ENCODE assay signal across 19 cellular contexts in the genomic region with DNA sequence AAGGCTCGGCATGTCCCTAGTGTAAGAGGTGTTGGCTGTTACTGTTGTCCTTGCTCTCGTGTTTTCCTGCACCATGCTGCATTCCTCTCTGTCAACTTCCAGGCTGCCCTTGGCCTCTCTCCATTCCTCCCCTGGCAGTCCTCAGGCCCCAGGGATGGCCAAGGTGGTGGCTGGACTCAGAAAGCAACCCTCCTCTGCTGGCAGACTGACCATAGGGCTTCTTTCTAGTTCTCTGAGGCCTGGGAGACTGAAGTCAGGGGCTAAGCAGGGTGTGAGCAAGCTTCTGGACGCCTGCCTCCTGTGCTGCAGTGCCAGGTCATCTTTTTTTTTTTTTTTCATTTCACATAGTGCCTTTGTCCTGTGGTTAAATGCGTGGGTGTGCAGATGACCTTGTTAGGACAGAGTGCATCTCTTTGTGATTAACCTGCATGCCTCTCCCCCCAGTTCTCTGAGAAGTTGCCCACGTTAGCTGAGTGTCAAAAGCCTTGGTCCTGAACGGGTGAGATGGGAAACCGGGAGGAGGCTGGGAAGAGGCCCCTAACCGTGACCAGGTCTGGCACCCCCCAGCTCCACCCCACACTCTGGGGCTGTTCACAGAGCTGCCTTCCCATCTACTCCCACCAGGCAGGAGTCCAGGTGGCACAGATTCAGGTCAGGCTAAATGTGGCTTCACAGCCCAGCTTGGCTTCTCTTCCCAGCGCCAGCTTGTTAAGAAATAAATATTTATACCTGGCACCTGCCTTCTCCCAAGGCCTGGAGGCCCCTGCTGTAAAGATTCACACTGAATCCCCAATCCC.
DNase-seq lines count a peak whose midpoint lies in the region; ATAC-seq, FAIRE-seq and TF ChIP-seq lines count a peak whose summit lies in the region.
"Had no signal": no experiment of that assay in that cellular context is flagged by ENCODE, and none has a peak within 500 bp of the region (broad histone marks: within the 10 kb centered on the region; RNA-seq: fewer than 3 reads in every experiment).

No MANE protein-coding gene starts in this region.

- TF ChIP-seq RAD21 in liver (IDR thresholded peaks at IDR 0.05) (no peak), HepG2 (CRISPR knock-in tag; IDR thresholded peaks at IDR 0.05) (no peak), K562 (CRISPR knock-in tag; conservative IDR thresholded peaks at IDR 0.05 in 1 of 2, IDR thresholded peaks at IDR 0.05 in 1 of 2) (no peak)

- peaks cover 0 to 4% (median 0%) of the 10 kb centered on the region in 4 donors for H3K27me3 ChIP-seq in liver (ENCODE audit: control insufficient read depth in 4 of 4, insufficient read depth in 4 of 4, low read length in 3 of 4)
- peaks cover 2 to 22% of the 10 kb centered on the region in 2 experiments; a peak in 4 of 5 replicates for H3K27me3 ChIP-seq in HepG2 (ENCODE audit: control insufficient read depth in 1 of 2, insufficient read depth in 2 of 2, low read length in 2 of 2)
- peaks cover 0 to 47% of the 10 kb centered on the region in 2 experiments; a peak in 2 of 5 replicates for H3K27me3 ChIP-seq in K562 (ENCODE audit: control insufficient read depth in 2 of 2, insufficient read depth in 2 of 2, low read length in 2 of 2)
- H3K27me3 ChIP-seq: vagina had no signal

- no peaks in the 10 kb centered on the region for H3K9me3 Mint-ChIP-seq in activated T-cell treated with anti-CD3 and anti-CD28 coated beads, Interleukin-2, amount 50 U/mL, for 4 hours
- H3K9me3 Mint-ChIP-seq: activated T-helper 1 cell treated with anti-CD3 and anti-CD28 coated beads, Interleukin-12 subunit alpha, Interleukin-12 subunit beta, Interleukin-2, Interleukin-4 antibody, amounts not matched to agents 30 ng/mL and 10 ng/mL and 1 ng/mL, durations not matched to agents 14 hours and 24 hours and 36 hours; CD8-positive, alpha-beta memory T cell had no signal

- CTCF ChIA-PET in HepG2 (lab: Yijun Ruan, JAX; ENCODE audit: low intra/inter-chr PET ratio, low total read pairs) (no interaction called here), K562 (lab: Yijun Ruan, JAX; ENCODE audit: low intra/inter-chr PET ratio) (no interaction called here)

- H3K36me3 ChIP-seq in liver (ENCODE audit: control insufficient read depth in 4 of 4, insufficient read depth in 3 of 4, low read depth in 1 of 4, low read length in 3 of 4) = no peaks in the 10 kb centered on the region
- no peaks in the 10 kb centered on the region for H3K36me3 ChIP-seq in HepG2 (replicated peaks in 1 of 2; ENCODE audit: control insufficient read depth in 1 of 2, insufficient read depth in 2 of 2, low read length in 2 of 2)
- no peaks in the 10 kb centered on the region for H3K36me3 ChIP-seq in K562 (ENCODE audit: control insufficient read depth, insufficient read depth, low read length)
- H3K36me3 ChIP-seq: colonic mucosa, vagina had no signal

- peaks cover 24% of the 10 kb centered on the region for H3K27me3 Mint-ChIP-seq in activated T-cell treated with anti-CD3 and anti-CD28 coated beads, Interleukin-2, amount 50 U/mL, for 4 hours (ENCODE audit: low read depth)

- 35% methylated on average over 9 of the region's 9 CpGs for WGBS in liver
- WGBS in HepG2 (ENCODE audit: low lambda C conversion rate) = 9% methylated on average over 9 of the region's 9 CpGs
- WGBS in K562 (ENCODE audit: insufficient coverage, low coverage, missing lambda C conversion rate) = 2% methylated on average over 7 of the region's 9 CpGs

- peaks cover 5% of the 10 kb centered on the region for H3K4me1 Mint-ChIP-seq in activated T-cell treated with anti-CD3 and anti-CD28 coated beads, Interleukin-2, amount 50 U/mL, for 4 hours (ENCODE audit: low read depth)

- H3K4me3 Mint-ChIP-seq in activated T-cell treated with anti-CD3 and anti-CD28 coated beads, Interleukin-2, amount 50 U/mL, for 4 hours = no peak overlapping the region
- H3K4me3 Mint-ChIP-seq: activated T-helper 1 cell treated with anti-CD3 and anti-CD28 coated beads, Interleukin-12 subunit alpha, Interleukin-12 subunit beta, Interleukin-2, Interleukin-4 antibody, amounts not matched to agents 30 ng/mL and 10 ng/mL and 1 ng/mL, durations not matched to agents 14 hours and 24 hours and 36 hours; CD8-positive, alpha-beta memory T cell had no signal

- no peaks in the 10 kb centered on the region for H3K9me3 ChIP-seq in liver (ENCODE audit: control insufficient read depth in 4 of 4, low read length in 3 of 4)
- H3K9me3 ChIP-seq in HepG2 (ENCODE audit: low read length) = no peaks in the 10 kb centered on the region
- H3K9me3 ChIP-seq in K562 (replicated peaks; ENCODE audit: control insufficient read depth, insufficient read depth, low read depth, low read length) = no peaks in the 10 kb centered on the region
- H3K9me3 ChIP-seq: colonic mucosa, vagina had no signal

- FAIRE-seq in HepG2 (lab: Jason Lieb, UNC) (no peak), K562 (lab: Jason Lieb, UNC) (no peak)
- FAIRE-seq: endothelial cell of umbilical vein, H1 had no signal

- ATAC-seq in HepG2 (no peak), K562 (no peak), GM18511 (IDR thresholded peaks at IDR 0.05; ENCODE audit: unreplicated experiment) (no peak)
- no peak for ATAC-seq in activated T-cell treated with anti-CD3 and anti-CD28 coated beads, Interleukin-2, amount 50 U/mL, for 4 hours
- ATAC-seq: stimulated activated naive CD8-positive, alpha-beta T cell treated with anti-CD3 and anti-CD28 coated beads, Interleukin-15, Interleukin-2, amounts not matched to agents 100 U/mL and 50 U/mL, for 24 hours had no signal

- BruUV-seq in HepG2 (replicated peaks; lab: Mats Ljungman, UMichigan) = no TSS peak
- no TSS peak for BruUV-seq in K562 (replicated peaks; lab: Mats Ljungman, UMichigan)

- no peaks in the 10 kb centered on the region for H3K36me3 Mint-ChIP-seq in activated T-cell treated with anti-CD3 and anti-CD28 coated beads, Interleukin-2, amount 50 U/mL, for 4 hours (ENCODE audit: insufficient read depth)

- H3K27ac ChIP-seq in liver (ENCODE audit: low read depth in 1 of 2, low read length in 2 of 2) (no peak overlapping the region), HepG2 (ENCODE audit: extremely low read length, insufficient read depth, low read length) (no peak overlapping the region), K562 (ENCODE audit: extremely low read depth, low read depth, low read length) (no peak overlapping the region)
- H3K27ac ChIP-seq: colonic mucosa, vagina had no signal

- DNase-seq in HepG2 (ENCODE audit: low spot score) (no peak), K562 (ENCODE audit: extremely low read depth in 1 of 4, low spot score in 3 of 4) (no peak), iris pigment epithelial cell (ENCODE audit: low read depth) (peak; percentile 1), T-helper 2 cell (no peak), NCI-H2107 treated with DMSO at 0.1 percent for 48 hours (lab: John Stamatoyannopoulos, UW; ENCODE audit: unreplicated experiment) (no peak)
- no peak for DNase-seq in activated T-cell treated with anti-CD3 and anti-CD28 coated beads, Interleukin-2, amount 50 U/mL, for 4 hours
- DNase-seq: CD8-positive, alpha-beta memory T cell; colonic mucosa; GDM1; MV-4-11; NCI-H345; stimulated activated naive CD8-positive, alpha-beta T cell treated with anti-CD3 and anti-CD28 coated beads, Interleukin-15, Interleukin-2, amounts not matched to agents 100 U/mL and 50 U/mL, for 24 hours had no signal

- H3K4me3 ChIP-seq in liver (ENCODE audit: low read depth in 1 of 3, low read length in 3 of 3) (no peak overlapping the region), HepG2 (replicated peaks in 1 of 3; ENCODE audit: insufficient read depth in 1 of 3, low read depth in 2 of 3, low read length in 3 of 3) (no peak overlapping the region), K562 (no peak overlapping the region)
- H3K4me3 ChIP-seq: colonic mucosa, smooth muscle cell, vagina had no signal

- H3K9ac ChIP-seq in liver (ENCODE audit: low read depth in 1 of 2, low read length in 2 of 2) (no peak overlapping the region), HepG2 (ENCODE audit: insufficient read depth, low read depth, low read length) (no peak overlapping the region), K562 (ENCODE audit: insufficient read depth in 1 of 2, low read depth in 2 of 2, low read length in 2 of 2) (no peak overlapping the region)

- intact Hi-C loops in HepG2 (cut with micrococcal nuclease; ENCODE audit: unreplicated experiment) (no loop called here), K562 (cut with micrococcal nuclease) (no loop called here)

- H3K4me2 ChIP-seq in HepG2 (ENCODE audit: low read depth, low read length) = no peak overlapping the region
- no peak overlapping the region for H3K4me2 ChIP-seq in K562 (ENCODE audit: insufficient read depth, low read length)
- H3K4me2 ChIP-seq: smooth muscle cell had no signal

- in situ Hi-C loops in HepG2 (cut with HindIII; ENCODE audit: extremely low pct_ligation_motif_present, low pct_unique_long_range_greater_than_20kb) = loop anchor here (25.0 kb wide), 1 partner anchor 391 kb away; no protein-coding TSS in a partner anchor
- in situ Hi-C loops in K562 (cut with MboI) = loop anchor here (25.0 kb wide), 1 partner anchor 391 kb away; no protein-coding TSS in a partner anchor

- TF ChIP-seq POLR2A in HepG2 (IDR thresholded peaks at IDR 0.05; ENCODE audit: insufficient read depth in 1 of 2, low read depth in 2 of 2, low read length in 2 of 2) = no peak
- no peak for TF ChIP-seq POLR2A in K562 (conservative IDR thresholded peaks at IDR 0.05)

- H3K9me1 ChIP-seq in K562 (ENCODE audit: control insufficient read depth, insufficient read depth, low read length) = no peaks in the 10 kb centered on the region

- TF ChIP-seq EP300 in HepG2 (IDR thresholded peaks at IDR 0.05; ENCODE audit: low read depth in 2 of 2, low read length in 2 of 2) = no peak
- TF ChIP-seq EP300 in HepG2 (CRISPR knock-in tag; IDR thresholded peaks at IDR 0.05; ENCODE audit: borderline replicate concordance) = no peak
- TF ChIP-seq EP300 in K562 (IDR thresholded peaks at IDR 0.05; ENCODE audit: low read length) = no peak

- no peaks in the 10 kb centered on the region for H3K79me2 ChIP-seq in HepG2 (ENCODE audit: insufficient read depth, low read length)
- H3K79me2 ChIP-seq in K562 (ENCODE audit: control insufficient read depth, insufficient read depth, low read length) = no peaks in the 10 kb centered on the region

- H4K20me1 ChIP-seq in HepG2 (ENCODE audit: insufficient read depth, low read length) (no peaks in the 10 kb centered on the region), K562 (replicated peaks; ENCODE audit: control insufficient read depth, insufficient read depth, low read length) (no peaks in the 10 kb centered on the region)

- no peak overlapping the region for H2AFZ ChIP-seq in HepG2 (ENCODE audit: low read length)
- no peak overlapping the region for H2AFZ ChIP-seq in K562 (ENCODE audit: low read depth, low read length)

- POLR2A ChIA-PET in HepG2 (lab: Yijun Ruan, JAX) (interaction anchor here (0.5 kb wide), 1 partner anchor 511 kb away, joined by 3 read pairs; no protein-coding TSS in a partner anchor), K562 (lab: Yijun Ruan, JAX) (interaction anchor here (0.9 kb wide), 1 partner anchor 12 kb away, joined by 4 read pairs; no protein-coding TSS in a partner anchor)

- H3K4me1 ChIP-seq in liver (ENCODE audit: control insufficient read depth in 4 of 4, insufficient read depth in 4 of 4, low read length in 3 of 4) (peaks cover 0 to 3% (median 0%) of the 10 kb centered on the region in 4 donors), HepG2 (ENCODE audit: insufficient read depth, low read length) (no peaks in the 10 kb centered on the region), K562 (replicated peaks in 1 of 2; ENCODE audit: control insufficient read depth in 2 of 2, insufficient read depth in 2 of 2, low read length in 2 of 2) (no peaks in the 10 kb centered on the region; a peak in 1 of 5 replicates)
- H3K4me1 ChIP-seq: colonic mucosa had no signal

- TF ChIP-seq CTCF in liver (IDR thresholded peaks at IDR 0.05; ENCODE audit: low read depth, low read length, missing input control) = no peak
- TF ChIP-seq CTCF in HepG2 (CRISPR knock-in tag; IDR thresholded peaks at IDR 0.05) = no peak
- no peak for TF ChIP-seq CTCF in K562 (IDR thresholded peaks at IDR 0.05 in 2 of 3, conservative IDR thresholded peaks at IDR 0.05 in 1 of 3; ENCODE audit: insufficient read depth in 2 of 3, low read depth in 1 of 3, low read length in 3 of 3)
